Comparison of ENCODE assay signal across 11 cellular contexts in the genomic region with DNA sequence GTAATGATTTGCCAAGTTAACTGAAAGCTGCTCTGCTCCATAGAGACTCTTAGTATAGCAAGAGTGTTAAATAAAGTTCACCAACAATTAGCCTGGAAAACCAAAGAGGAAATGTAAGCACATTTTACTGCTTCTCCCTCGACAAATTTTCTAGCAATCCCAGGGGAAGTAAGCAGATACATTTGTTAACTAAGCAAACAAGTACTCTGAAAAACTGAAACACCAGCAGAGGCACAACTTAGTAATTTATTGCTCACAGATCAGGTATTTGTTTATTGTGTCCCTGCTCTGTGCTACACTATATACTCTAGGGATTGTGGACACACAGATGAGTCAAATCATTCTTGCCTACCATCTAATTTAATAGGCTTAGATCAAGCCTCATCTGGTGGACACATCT.
A peak's percentile ranks its signal among the peaks of the same experiment; 100 is the strongest.
DNase-seq lines count a peak whose midpoint lies in the region; ATAC-seq and TF ChIP-seq lines count a peak whose summit lies in the region.
"Had no signal": no experiment of that assay in that cellular context is flagged by ENCODE, and none has a peak within 500 bp of the region (broad histone marks: within the 10 kb centered on the region; RNA-seq: fewer than 3 reads in every experiment).

No MANE protein-coding gene starts in this region.

- H4K91ac ChIP-seq in mesenchymal stem cell (ENCODE audit: low read length): no peak overlapping the region

- CTCF ChIA-PET in mammary epithelial cell (lab: Charles Lee; ENCODE audit: low non-redundant PET): interaction anchor here (0.6 kb wide), 1 partner anchor 229 kb away, joined by 4 read pairs; no protein-coding TSS in a partner anchor

- no peaks in the 10 kb centered on the region for H3K79me2 ChIP-seq in mammary epithelial cell (ENCODE audit: insufficient read depth, low read length)

- no peak overlapping the region for H2BK120ac ChIP-seq in mesenchymal stem cell (ENCODE audit: low read depth, low read length)

- no peak overlapping the region for H4K8ac ChIP-seq in mesenchymal stem cell (ENCODE audit: low read length)

- H2AK5ac ChIP-seq in mesenchymal stem cell (ENCODE audit: low read length, severe bottlenecking): no peak overlapping the region

- H2BK15ac ChIP-seq in mesenchymal stem cell (ENCODE audit: low read depth, poor library complexity, severe bottlenecking): no peak overlapping the region

- H3K4ac ChIP-seq in mesenchymal stem cell (ENCODE audit: low read depth in 1 of 2, low read length in 2 of 2): no peak overlapping the region

- no peaks in the 10 kb centered on the region for H3K9me3 ChIP-seq in mammary epithelial cell (replicated peaks; ENCODE audit: insufficient read depth, low read length)
- no peaks in the 10 kb centered on the region for H3K9me3 ChIP-seq in mesenchymal stem cell (ENCODE audit: control insufficient read depth, low read length)
- no peaks in the 10 kb centered on the region for H3K9me3 ChIP-seq in aorta (ENCODE audit: control insufficient read depth, low read length)
- no peaks in the 10 kb centered on the region for H3K9me3 ChIP-seq in MG63
- H3K9me3 ChIP-seq: neutrophil had no signal

- H2AFZ ChIP-seq in mammary epithelial cell (ENCODE audit: low read depth, low read length) (no peak overlapping the region), mesenchymal stem cell (ENCODE audit: low read depth, low read length) (no peak overlapping the region)

- dilution Hi-C loops in mammary epithelial cell (cut with HindIII; ENCODE audit: low sequenced_read_pairs): no loop called here

- H2BK5ac ChIP-seq in mesenchymal stem cell (ENCODE audit: low read depth, low read length, poor library complexity, severe bottlenecking): peak overlapping the region; percentile 76

- H3K23ac ChIP-seq in mesenchymal stem cell (ENCODE audit: low read length in 2 of 2): no peak overlapping the region

- intact Hi-C loops in mammary epithelial cell (cut with micrococcal nuclease): loop anchor here (5.0 kb wide), 1 partner anchor 160 kb away; no protein-coding TSS in a partner anchor
- intact Hi-C loops in aorta (cut with DNase I): no loop called here

- H3K9ac ChIP-seq in mammary epithelial cell (ENCODE audit: insufficient read depth, low read length) (no peak overlapping the region), mesenchymal stem cell (ENCODE audit: low read length) (peak overlapping the region; percentile 60)

- no peak overlapping the region for H3K14ac ChIP-seq in mesenchymal stem cell (ENCODE audit: low read length in 2 of 2)

- H3K4me3 ChIP-seq in mammary epithelial cell (replicated peaks in 1 of 3; ENCODE audit: insufficient read depth in 1 of 3, low read depth in 2 of 3, low read length in 3 of 3) (peak overlapping the region in 1 of 3 experiments; percentile 4), mesenchymal stem cell (ENCODE audit: insufficient read depth in 1 of 2, low read depth in 1 of 2, low read length in 2 of 2) (no peak overlapping the region), aorta (ENCODE audit: low read length in 2 of 2) (no peak overlapping the region), MG63 (no peak overlapping the region)

- 43% methylated on average over 1 of the region's 1 CpG for WGBS in mammary epithelial cell (ENCODE audit: low coverage, missing lambda C conversion rate)
- WGBS in mesenchymal stem cell: 0% methylated on average over 1 of the region's 1 CpG
- WGBS in aorta, 2 donors: 6 to 10% methylated on average over 1 of the region's 1 CpG

- no peak overlapping the region for H3K4me3 Mint-ChIP-seq in T-helper 2 cell treated with Interferon-gamma antibody and Interleukin-4, amounts not matched to agents 5 μg/mL and 100 μg/mL, for 36 hours

- no peak overlapping the region for H3K27ac Mint-ChIP-seq in T-helper 2 cell treated with Interferon-gamma antibody and Interleukin-4, amounts not matched to agents 5 μg/mL and 100 μg/mL, for 36 hours

- H3K27ac ChIP-seq in mammary epithelial cell (ENCODE audit: insufficient read depth, low read depth, low read length): peak overlapping the region; percentile 85
- peak overlapping the region; percentile 99 for H3K27ac ChIP-seq in mesenchymal stem cell (ENCODE audit: low read length, poor library complexity, severe bottlenecking)
- H3K27ac ChIP-seq in aorta (ENCODE audit: low read depth in 1 of 2, low read length in 2 of 2): no peak overlapping the region
- H3K27ac ChIP-seq: neutrophil had no signal

- H3K18ac ChIP-seq in mesenchymal stem cell (ENCODE audit: low read depth in 1 of 2, low read length in 2 of 2): no peak overlapping the region

- no peaks in the 10 kb centered on the region for H3K27me3 ChIP-seq in mammary epithelial cell (ENCODE audit: insufficient read depth, low read length)
- H3K27me3 ChIP-seq in mesenchymal stem cell (ENCODE audit: control insufficient read depth in 1 of 2, insufficient read depth in 1 of 2, low read length in 2 of 2): no peaks in the 10 kb centered on the region
- no peaks in the 10 kb centered on the region for H3K27me3 ChIP-seq in aorta (ENCODE audit: control insufficient read depth in 1 of 2, insufficient read depth in 2 of 2, low read length in 1 of 2)
- no peaks in the 10 kb centered on the region for H3K27me3 ChIP-seq in MG63
- H3K27me3 ChIP-seq: neutrophil had no signal

- no peaks in the 10 kb centered on the region for H3K36me3 Mint-ChIP-seq in T-helper 2 cell treated with Interferon-gamma antibody and Interleukin-4, amounts not matched to agents 5 μg/mL and 100 μg/mL, for 36 hours (ENCODE audit: low read depth)

- no peaks in the 10 kb centered on the region for H4K20me1 ChIP-seq in mammary epithelial cell (ENCODE audit: insufficient read depth, low read length)

- in situ Hi-C loops in mammary epithelial cell (cut with MboI; ENCODE audit: low sequenced_read_pairs in 2 of 2): no loop called here

- DNase-seq in AG09319 (ENCODE audit: extremely low read depth, low read depth) (peak; percentile 37), LHCN-M2 (ENCODE audit: low read depth) (peak; percentile 92), mammary epithelial cell (peak; percentile 56), mesenchymal stem cell (peak; percentile 81), aorta (no peak), MG63 (no peak), foreskin melanocyte (no peak)
- no peak for DNase-seq in T-helper 2 cell treated with Interferon-gamma antibody and Interleukin-4, amounts not matched to agents 5 μg/mL and 100 μg/mL, for 36 hours (ENCODE audit: low spot score)
- DNase-seq: cerebellar nuclear complex; stimulated activated CD4-positive, alpha-beta T cell treated with anti-CD3 and anti-CD28 coated beads, Interleukin-4, amount 100 ng/mL, for 1 hour had no signal

- no TSS peak for BruUV-seq in mammary epithelial cell (replicated peaks; lab: Mats Ljungman, UMichigan)

- no peak for ATAC-seq in aorta (ENCODE audit: low FRiP score)

- H3K27me3 Mint-ChIP-seq in T-helper 2 cell treated with Interferon-gamma antibody and Interleukin-4, amounts not matched to agents 5 μg/mL and 100 μg/mL, for 36 hours (ENCODE audit: low read depth): peaks cover 6% of the 10 kb centered on the region

- H3K36me3 ChIP-seq in mammary epithelial cell (ENCODE audit: insufficient read depth, low read length) (no peaks in the 10 kb centered on the region), mesenchymal stem cell (ENCODE audit: control insufficient read depth in 1 of 2, insufficient read depth in 2 of 2, low read depth in 1 of 2, low read length in 2 of 2) (no peaks in the 10 kb centered on the region), aorta (ENCODE audit: control insufficient read depth in 1 of 2, insufficient read depth in 2 of 2, low read length in 1 of 2) (no peaks in the 10 kb centered on the region), MG63 (no peaks in the 10 kb centered on the region)
- H3K36me3 ChIP-seq: neutrophil had no signal

- H3K4me2 ChIP-seq in mammary epithelial cell (ENCODE audit: insufficient read depth, low read depth, low read length) (peak overlapping the region; percentile 66), mesenchymal stem cell (ENCODE audit: low read length, poor library complexity, severe bottlenecking) (no peak overlapping the region)

- no peaks in the 10 kb centered on the region for H3K4me1 Mint-ChIP-seq in T-helper 2 cell treated with Interferon-gamma antibody and Interleukin-4, amounts not matched to agents 5 μg/mL and 100 μg/mL, for 36 hours (ENCODE audit: low read depth)

- TF ChIP-seq CTCF in AG09319 (IDR thresholded peaks at IDR 0.05; ENCODE audit: low read depth, low read length): no peak
- TF ChIP-seq CTCF in mammary epithelial cell (conservative IDR thresholded peaks at IDR 0.05 in 1 of 2, IDR thresholded peaks at IDR 0.05 in 1 of 2; ENCODE audit: extremely low read depth in 1 of 2, insufficient read depth in 1 of 2, low read depth in 1 of 2, low read length in 2 of 2): no peak

- no peak overlapping the region for H2BK12ac ChIP-seq in mesenchymal stem cell (ENCODE audit: low read length in 2 of 2)

- peaks cover 14% of the 10 kb centered on the region for H3K79me1 ChIP-seq in mesenchymal stem cell (replicated peaks; ENCODE audit: low read length, poor library complexity, severe bottlenecking)

- peaks cover 35% of the 10 kb centered on the region for H3K4me1 ChIP-seq in mammary epithelial cell (ENCODE audit: insufficient read depth, low read length)
- peaks cover 16% of the 10 kb centered on the region for H3K4me1 ChIP-seq in mesenchymal stem cell (ENCODE audit: control insufficient read depth, insufficient read depth, low read depth, low read length)
- H3K4me1 ChIP-seq in aorta (ENCODE audit: control insufficient read depth in 1 of 2, insufficient read depth in 2 of 2, low read length in 2 of 2): peaks cover 0 to 3% of the 10 kb centered on the region in 2 donors

- no peaks in the 10 kb centered on the region for H3K9me3 Mint-ChIP-seq in T-helper 2 cell treated with Interferon-gamma antibody and Interleukin-4, amounts not matched to agents 5 μg/mL and 100 μg/mL, for 36 hours

Comparison
In these comparisons a context has a peak if more than half of its experiments do, and no peak if none do; other contexts are left out.
1. DNase-seq: peak in AG09319 (single experiment), LHCN-M2 (single experiment), mammary epithelial cell (single experiment) and mesenchymal stem cell (single experiment); none in aorta (0 of 2), T-helper 2 cell treated with Interferon-gamma antibody and Interleukin-4, amounts not matched to agents 5 μg/mL and 100 μg/mL, for 36 hours (single experiment), MG63 (single experiment) and foreskin melanocyte (single experiment).
2. H3K27ac ChIP-seq: peak in mammary epithelial cell (single experiment) and mesenchymal stem cell (single experiment); none in aorta (0 of 2).